ENCODE assay signal across 9 cellular contexts in the genomic region with DNA sequence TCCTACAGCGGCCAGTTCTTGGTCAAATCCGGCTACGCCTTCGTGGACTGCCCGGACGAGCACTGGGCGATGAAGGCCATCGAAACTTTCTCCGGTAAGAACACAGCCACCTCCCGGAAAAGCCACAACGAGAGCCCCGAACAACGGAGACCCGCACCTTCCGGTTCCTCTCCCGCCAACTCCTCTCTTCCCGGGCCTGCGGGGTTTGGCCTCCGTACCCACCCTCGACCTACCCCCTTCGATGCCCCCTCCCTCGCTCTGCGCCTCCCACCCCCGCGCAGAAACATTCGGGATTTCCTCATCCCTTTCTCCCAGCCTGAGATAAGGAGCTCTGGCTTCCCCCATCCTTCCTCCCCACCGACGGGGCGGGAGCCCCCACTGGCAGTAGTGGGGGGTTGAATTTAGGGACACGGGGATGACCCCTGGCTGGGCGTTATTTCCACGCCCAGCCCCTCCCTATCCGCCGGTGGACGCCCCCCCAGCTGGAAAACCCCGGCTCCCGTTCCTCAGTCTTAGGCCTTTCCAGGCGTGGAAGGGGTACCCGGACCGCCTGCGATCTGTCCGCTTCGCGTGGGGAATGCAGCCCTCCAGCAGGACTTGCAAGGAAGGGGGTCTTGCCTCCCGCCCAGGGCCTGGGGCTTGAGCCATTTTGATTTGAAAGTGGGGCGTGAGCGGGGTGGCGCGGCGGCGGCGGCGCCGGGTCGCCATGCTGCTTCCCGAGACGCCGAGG. TPM values are rescaled to one million over a fixed set of nuclear protein-coding genes. Genes with fewer than 3 reads are reported as not detected.
DNase-seq lines count a peak whose midpoint lies in the region; ATAC-seq, FAIRE-seq and TF ChIP-seq lines count a peak whose summit lies in the region.
"Had no signal": no experiment of that assay in that cellular context is flagged by ENCODE, and none has a peak within 500 bp of the region (broad histone marks: within the 10 kb centered on the region; RNA-seq: fewer than 3 reads in every experiment).

No MANE protein-coding gene starts in this region.

- dilution Hi-C loops in mammary epithelial cell (cut with HindIII; ENCODE audit: low sequenced_read_pairs), result no loop called here

- H3K4me2 ChIP-seq in mammary epithelial cell (ENCODE audit: insufficient read depth, low read depth, low read length), result peak overlapping the region; percentile 86
- peak overlapping the region; percentile 92 for H3K4me2 ChIP-seq in hepatocyte

- no peak overlapping the region for H3K9ac ChIP-seq in mammary epithelial cell (ENCODE audit: insufficient read depth, low read length)

- H3K4me1 ChIP-seq in mammary epithelial cell (ENCODE audit: insufficient read depth, low read length) (peaks cover 9% of the 10 kb centered on the region), breast epithelium (peaks cover 0 to 4% of the 10 kb centered on the region in 2 donors), hepatocyte (ENCODE audit: insufficient read depth) (peaks cover 20% of the 10 kb centered on the region), testis (no peaks in the 10 kb centered on the region)

- H3K9me2 ChIP-seq in hepatocyte (replicated peaks; ENCODE audit: insufficient read depth), result no peaks in the 10 kb centered on the region

- CTCF ChIA-PET in mammary epithelial cell (lab: Charles Lee; ENCODE audit: low non-redundant PET), result no interaction called here
- CTCF ChIA-PET in activated CD4-positive, alpha-beta T cell treated with anti-CD3 and anti-CD28 coated beads, Interleukin-2, amount 10 ng/mL, durations not matched to agents 7 days and 5 days (lab: Charles Lee), result interaction anchor here (0.7 to 1.1 kb wide), 3 partner anchors 19 to 345 kb away, joined by 3 to 5 read pairs (median 3); no protein-coding TSS in a partner anchor

- TF ChIP-seq CTCF in mammary epithelial cell (conservative IDR thresholded peaks at IDR 0.05 in 1 of 2, IDR thresholded peaks at IDR 0.05 in 1 of 2; ENCODE audit: extremely low read depth in 1 of 2, insufficient read depth in 1 of 2, low read depth in 1 of 2, low read length in 2 of 2) (no peak), breast epithelium (IDR thresholded peaks at IDR 0.05) (no peak), hepatocyte (IDR thresholded peaks at IDR 0.05; ENCODE audit: poor library complexity) (no peak), testis (IDR thresholded peaks at IDR 0.05) (no peak), dorsolateral prefrontal cortex (IDR thresholded peaks at IDR 0.05 in 54 of 56, conservative IDR thresholded peaks at IDR 0.05 in 2 of 56; ENCODE audit: low read depth in 1 of 56, partially characterized antibody in 56 of 56) (no peak)

- TF ChIP-seq POLR2A in breast epithelium (IDR thresholded peaks at IDR 0.05) (no peak), testis (IDR thresholded peaks at IDR 0.05) (no peak)

- no TSS peak for BruUV-seq in mammary epithelial cell (replicated peaks; lab: Mats Ljungman, UMichigan)

- POLR2A ChIA-PET in activated CD4-positive, alpha-beta T cell treated with anti-CD3 and anti-CD28 coated beads, Interleukin-2, amount 10 ng/mL, durations not matched to agents 7 days and 5 days (lab: Charles Lee), result no interaction called here

- FAIRE-seq in RCC 7860 (lab: Jason Lieb, UNC), result no peak
- FAIRE-seq: endometrium had no signal

- no peak overlapping the region for H3K27ac Mint-ChIP-seq in activated CD4-positive, alpha-beta T cell treated with anti-CD3 and anti-CD28 coated beads, Interleukin-2, amount 10 ng/mL, durations not matched to agents 7 days and 5 days

- H2AFZ ChIP-seq in mammary epithelial cell (ENCODE audit: low read depth, low read length) (peak overlapping the region; percentile 83), hepatocyte (peak overlapping the region; percentile 88)

- in situ Hi-C loops in mammary epithelial cell (cut with MboI; ENCODE audit: low sequenced_read_pairs in 2 of 2), result no loop called here

- no peak for ATAC-seq in GM18498 (IDR thresholded peaks at IDR 0.05; ENCODE audit: unreplicated experiment)

- H3K4me3 ChIP-seq in mammary epithelial cell (replicated peaks in 1 of 3; ENCODE audit: insufficient read depth in 1 of 3, low read depth in 2 of 3, low read length in 3 of 3) (peak overlapping the region in 2 of 3 experiments; percentile 30 to 42), breast epithelium (peak overlapping the region in 1 of 3 donors; percentile 50), hepatocyte (peak overlapping the region; percentile 87), testis (peak overlapping the region; percentile 43 to 48), dorsolateral prefrontal cortex (peak overlapping the region in 6 of 59 donors; percentile 0 to 28 (median 18))

- H3K27ac ChIP-seq in mammary epithelial cell (ENCODE audit: insufficient read depth, low read depth, low read length) (no peak overlapping the region), breast epithelium (no peak overlapping the region), hepatocyte (peak overlapping the region; percentile 99), testis (no peak overlapping the region), dorsolateral prefrontal cortex (no peak overlapping the region)

- H3K79me2 ChIP-seq in mammary epithelial cell (ENCODE audit: insufficient read depth, low read length) (no peaks in the 10 kb centered on the region), hepatocyte (peaks cover 57% of the 10 kb centered on the region)

- peaks cover 82% of the 10 kb centered on the region for H3K27me3 Mint-ChIP-seq in activated CD4-positive, alpha-beta T cell treated with anti-CD3 and anti-CD28 coated beads, Interleukin-2, amount 10 ng/mL, durations not matched to agents 7 days and 5 days

- DNase-seq in mammary epithelial cell (no peak), breast epithelium (ENCODE audit: low spot score in 2 of 2) (no peak), hepatocyte (ENCODE audit: low spot score) (peak; percentile 58), testis (no peak), dorsolateral prefrontal cortex (no peak), RCC 7860 (ENCODE audit: low spot score) (no peak)
- no peak for DNase-seq in activated CD4-positive, alpha-beta T cell treated with anti-CD3 and anti-CD28 coated beads, Interleukin-2, amount 10 ng/mL, durations not matched to agents 7 days and 5 days

- H3K36me3 ChIP-seq in mammary epithelial cell (ENCODE audit: insufficient read depth, low read length), result no peaks in the 10 kb centered on the region
- H3K36me3 ChIP-seq in breast epithelium, result no peaks in the 10 kb centered on the region
- H3K36me3 ChIP-seq in hepatocyte (replicated peaks; ENCODE audit: insufficient read depth, low read depth), result no peaks in the 10 kb centered on the region
- no peaks in the 10 kb centered on the region for H3K36me3 ChIP-seq in testis (ENCODE audit: low read depth, missing control alignments)

- H4K20me1 ChIP-seq in mammary epithelial cell (ENCODE audit: insufficient read depth, low read length) (peaks cover 2% of the 10 kb centered on the region), hepatocyte (ENCODE audit: insufficient read depth, poor library complexity, severe bottlenecking) (peaks cover 10% of the 10 kb centered on the region)

- peak overlapping the region; percentile 36 for H3K4me3 Mint-ChIP-seq in activated CD4-positive, alpha-beta T cell treated with anti-CD3 and anti-CD28 coated beads, Interleukin-2, amount 10 ng/mL, durations not matched to agents 7 days and 5 days

- H3K4me1 Mint-ChIP-seq in activated CD4-positive, alpha-beta T cell treated with anti-CD3 and anti-CD28 coated beads, Interleukin-2, amount 10 ng/mL, durations not matched to agents 7 days and 5 days, result peaks cover 26% of the 10 kb centered on the region

- H3K9me3 Mint-ChIP-seq in activated CD4-positive, alpha-beta T cell treated with anti-CD3 and anti-CD28 coated beads, Interleukin-2, amount 10 ng/mL, durations not matched to agents 7 days and 5 days, result no peaks in the 10 kb centered on the region

- WGBS in mammary epithelial cell (ENCODE audit: low coverage, missing lambda C conversion rate), result 0% methylated on average over 4 of the region's 58 CpGs
- WGBS in hepatocyte (ENCODE audit: low lambda C conversion rate, missing lambda C conversion rate), result under 1% methylated on average over 44 of the region's 58 CpGs
- WGBS in testis, 2 donors, result 4% methylated on average over 23 to 58 of the region's 58 CpGs

- intact Hi-C loops in mammary epithelial cell (cut with micrococcal nuclease) (no loop called here), breast epithelium (cut with DNase I; ENCODE audit: low total_unique reads) (no loop called here), testis (cut with DNase I; ENCODE audit: low total_unique reads) (no loop called here), dorsolateral prefrontal cortex (cut with DNase I) (loop anchor here in 1 of 2 donors (10.0 kb wide), 1 partner anchor 253 kb away; no protein-coding TSS in a partner anchor)

- peaks cover 65% of the 10 kb centered on the region for H3K27me3 ChIP-seq in mammary epithelial cell (ENCODE audit: insufficient read depth, low read length)
- H3K27me3 ChIP-seq in breast epithelium, result peaks cover 16 to 99% of the 10 kb centered on the region in 2 donors
- H3K27me3 ChIP-seq in hepatocyte, result no peaks in the 10 kb centered on the region
- H3K27me3 ChIP-seq in testis, result peaks cover 3% of the 10 kb centered on the region
- H3K27me3 ChIP-seq in dorsolateral prefrontal cortex, result peaks cover 31 to 100% (median 98%) of the 10 kb centered on the region in 45 donors

- peaks cover 4% of the 10 kb centered on the region for H3K36me3 Mint-ChIP-seq in activated CD4-positive, alpha-beta T cell treated with anti-CD3 and anti-CD28 coated beads, Interleukin-2, amount 10 ng/mL, durations not matched to agents 7 days and 5 days (ENCODE audit: low read depth)

- H3K9me3 ChIP-seq in mammary epithelial cell (replicated peaks; ENCODE audit: insufficient read depth, low read length) (no peaks in the 10 kb centered on the region), breast epithelium (no peaks in the 10 kb centered on the region), hepatocyte (ENCODE audit: low read depth) (no peaks in the 10 kb centered on the region), testis (no peaks in the 10 kb centered on the region)

RNA-seq across cellular contexts. Expression of a gene that starts 0.8 kb away (rescaled TPM):
- total RNA-seq in mammary epithelial cell, result under 1 TPM in 1 of 2 donors, not detected in 1; 0.17 TPM
- 0.03 TPM for polyA plus RNA-seq in mammary epithelial cell
- polyA minus RNA-seq in mammary epithelial cell, result not detected
- not detected for total RNA-seq in breast epithelium
- total RNA-seq in activated CD4-positive, alpha-beta T cell treated with anti-CD3 and anti-CD28 coated beads, Interleukin-2, amount 10 ng/mL, durations not matched to agents 7 days and 5 days, result under 1 TPM in 1 of 2 experiments, not detected in 1; 0.04 TPM
- 42.9 and 50.0 TPM in 2 replicates for total RNA-seq in hepatocyte
- 37.0 and 40.7 TPM in 2 replicates for polyA plus RNA-seq in hepatocyte
- 10 to 100 TPM; 19.3 to 19.9 TPM for total RNA-seq in testis
- polyA plus RNA-seq in testis (ENCODE audit: insufficient read depth, low read depth, low replicate concordance), result 10.4 TPM
- not detected for total RNA-seq in dorsolateral prefrontal cortex

RNA-seq across cellular contexts. Expression of a gene that starts 29.6 kb away (rescaled TPM):
- not detected for total RNA-seq in mammary epithelial cell
- not detected for polyA plus RNA-seq in mammary epithelial cell
- not detected for polyA minus RNA-seq in mammary epithelial cell
- not detected for total RNA-seq in breast epithelium
- not detected for total RNA-seq in activated CD4-positive, alpha-beta T cell treated with anti-CD3 and anti-CD28 coated beads, Interleukin-2, amount 10 ng/mL, durations not matched to agents 7 days and 5 days
- not detected in 2 replicates for total RNA-seq in hepatocyte
- 2.3 TPM in 2 replicates for polyA plus RNA-seq in hepatocyte
- total RNA-seq in testis, result 1 to 10 TPM in 1 of 2 donors, not detected in 1; 1.3 TPM
- polyA plus RNA-seq in testis (ENCODE audit: insufficient read depth, low read depth, low replicate concordance), result not detected
- total RNA-seq in dorsolateral prefrontal cortex, result not detected

RNA-seq across cellular contexts. Expression of a gene that starts 53.4 kb away (rescaled TPM):
- 10 to 100 TPM; 50.5 to 89.6 TPM for total RNA-seq in mammary epithelial cell
- 112 TPM for polyA plus RNA-seq in mammary epithelial cell
- polyA minus RNA-seq in mammary epithelial cell, result 157 TPM
- total RNA-seq in breast epithelium, result 10 to 100 TPM; 75.7 to 83.4 (median 76.7) TPM
- 100 to 1,000 TPM in 1 of 2 experiments, 10 to 100 TPM in 1; 73.0 to 101 TPM for total RNA-seq in activated CD4-positive, alpha-beta T cell treated with anti-CD3 and anti-CD28 coated beads, Interleukin-2, amount 10 ng/mL, durations not matched to agents 7 days and 5 days
- 91.5 and 101 TPM in 2 replicates for total RNA-seq in hepatocyte
- 195 and 227 TPM in 2 replicates for polyA plus RNA-seq in hepatocyte
- 100 to 1,000 TPM in 1 of 2 donors, 10 to 100 TPM in 1; 71.9 to 100 TPM for total RNA-seq in testis
- polyA plus RNA-seq in testis (ENCODE audit: insufficient read depth, low read depth, low replicate concordance), result 123 TPM
- 100 to 1,000 TPM in 1 of 120 experiments, 10 to 100 TPM in 119; 50.1 to 104 (median 70.5) TPM for total RNA-seq in dorsolateral prefrontal cortex

Comparison
In these comparisons a context has a peak if more than half of its experiments do, and no peak if none do; other contexts are left out.
1. RNA of a gene that starts 0.8 kb away (total RNA-seq): 42.9 to 50.0 TPM in hepatocyte and 19.3 to 19.9 TPM in testis; 0.17 TPM in mammary epithelial cell, 0.04 TPM in activated CD4-positive, alpha-beta T cell treated with anti-CD3 and anti-CD28 coated beads, Interleukin-2, amount 10 ng/mL, durations not matched to agents 7 days and 5 days, not detected in breast epithelium and not detected in dorsolateral prefrontal cortex; every median in the first group is over 10 times any median in the second.